In genomic region chr12:51368640-51369517, GRCh38 we compare ENCODE assay signal across 10 cellular contexts. TPM values are rescaled to one million over a fixed set of nuclear protein-coding genes. Genes with fewer than 3 reads are reported as not detected.
DNase-seq lines count a peak whose midpoint lies in the region; ATAC-seq and TF ChIP-seq lines count a peak whose summit lies in the region.
"Had no signal": no experiment of that assay in that cellular context is flagged by ENCODE, and none has a peak within 500 bp of the region (broad histone marks: within the 10 kb centered on the region; RNA-seq: fewer than 3 reads in every experiment).

No MANE protein-coding gene starts in this region.

- no peaks in the 10 kb centered on the region for H3K27me3 Mint-ChIP-seq in activated CD8-positive, alpha-beta T cell treated with anti-CD3 and anti-CD28 coated beads, Interleukin-2, amount 10 ng/mL, durations not matched to agents 7 days and 5 days (ENCODE audit: low read depth)

- H3K27me3 ChIP-seq in PC-9 (ENCODE audit: insufficient read depth, low read depth) (no peaks in the 10 kb centered on the region), ovary (no peaks in the 10 kb centered on the region)

- 59 to 62% (median 62%) methylated on average over 17 of the region's 17 CpGs for WGBS in ovary, 3 donors

- DNase-seq in NCI-H345 treated with DMSO at 0.1 percent for 48 hours (lab: John Stamatoyannopoulos, UW; ENCODE audit: unreplicated experiment) (peak; percentile 11), PC-9 (no peak), ovary (no peak)
- peak; percentile 95 for DNase-seq in activated CD8-positive, alpha-beta T cell treated with anti-CD3 and anti-CD28 coated beads, Interleukin-2, amount 10 ng/mL, durations not matched to agents 7 days and 5 days
- peak; percentile 77 to 84 for DNase-seq in stimulated activated CD4-positive, alpha-beta T cell treated with anti-CD3 and anti-CD28 coated beads, Interleukin-15, amount 100 ng/mL, for 48 hours (ENCODE audit: low read depth in 2 of 2)

- H3K36me3 ChIP-seq in PC-9 (ENCODE audit: low read depth) (peaks cover 30% of the 10 kb centered on the region), ovary (no peaks in the 10 kb centered on the region)
- H3K36me3 ChIP-seq: thoracic aorta had no signal

- no peak overlapping the region for H2AFZ ChIP-seq in PC-9

- H3K27ac ChIP-seq in PC-9 (no peak overlapping the region), ovary (no peak overlapping the region)
- H3K27ac ChIP-seq: thoracic aorta had no signal

- no peaks in the 10 kb centered on the region for H3K9me3 Mint-ChIP-seq in activated CD8-positive, alpha-beta T cell treated with anti-CD3 and anti-CD28 coated beads, Interleukin-2, amount 10 ng/mL, durations not matched to agents 7 days and 5 days (ENCODE audit: insufficient read depth)

- H3F3A ChIP-seq in PC-9 (ENCODE audit: insufficient read depth, low read depth), result peaks cover 32% of the 10 kb centered on the region

- TF ChIP-seq CTCF in PC-9 (conservative IDR thresholded peaks at IDR 0.05), result no peak
- no peak for TF ChIP-seq CTCF in ovary (IDR thresholded peaks at IDR 0.05)

- ATAC-seq in GM18873 (IDR thresholded peaks at IDR 0.05; ENCODE audit: low FRiP score, unreplicated experiment), result peak; percentile 97
- peak; percentile 98 for ATAC-seq in HG02870 (IDR thresholded peaks at IDR 0.05; ENCODE audit: unreplicated experiment)
- ATAC-seq in activated CD8-positive, alpha-beta T cell treated with anti-CD3 and anti-CD28 coated beads, Interleukin-2, amount 10 ng/mL, durations not matched to agents 7 days and 5 days, result peak; percentile 98
- ATAC-seq in esophagus mucosa, result peak; percentile 70

- no peak for TF ChIP-seq POLR2A in ovary (IDR thresholded peaks at IDR 0.05)

- H3K9me2 ChIP-seq in PC-9 (ENCODE audit: insufficient read depth), result no peaks in the 10 kb centered on the region

- peaks cover 73% of the 10 kb centered on the region for H3K36me3 Mint-ChIP-seq in activated CD8-positive, alpha-beta T cell treated with anti-CD3 and anti-CD28 coated beads, Interleukin-2, amount 10 ng/mL, durations not matched to agents 7 days and 5 days (ENCODE audit: low read depth)

- H4K20me1 ChIP-seq in PC-9 (ENCODE audit: insufficient read depth), result no peaks in the 10 kb centered on the region

- H3K9me3 ChIP-seq in PC-9 (ENCODE audit: insufficient read depth, low read depth) (no peaks in the 10 kb centered on the region), ovary (no peaks in the 10 kb centered on the region)
- H3K9me3 ChIP-seq: thoracic aorta had no signal

- no peak overlapping the region for H3K4me2 ChIP-seq in PC-9

- peak overlapping the region; percentile 94 for H3K27ac Mint-ChIP-seq in activated CD8-positive, alpha-beta T cell treated with anti-CD3 and anti-CD28 coated beads, Interleukin-2, amount 10 ng/mL, durations not matched to agents 7 days and 5 days

- peaks cover 18% of the 10 kb centered on the region; the same call in 1 of the 2 replicates for H3K79me2 ChIP-seq in PC-9 (ENCODE audit: low read depth)

- no TSS peak for BruUV-seq in PC-9 (replicated peaks; lab: Mats Ljungman, UMichigan)

- intact Hi-C loops in PC-9 (cut with micrococcal nuclease; ENCODE audit: unreplicated experiment), result no loop called here
- intact Hi-C loops in ovary (cut with DNase I), result no loop called here

- peaks cover 57% of the 10 kb centered on the region for H3K4me1 Mint-ChIP-seq in activated CD8-positive, alpha-beta T cell treated with anti-CD3 and anti-CD28 coated beads, Interleukin-2, amount 10 ng/mL, durations not matched to agents 7 days and 5 days (ENCODE audit: low read depth)

- H3K4me3 ChIP-seq in PC-9 (no peak overlapping the region), ovary (no peak overlapping the region)
- H3K4me3 ChIP-seq: thoracic aorta had no signal

- H3K4me1 ChIP-seq in PC-9 (replicated peaks; ENCODE audit: insufficient read depth) (peaks cover 35% of the 10 kb centered on the region), ovary (ENCODE audit: insufficient read depth) (peaks cover 3% of the 10 kb centered on the region)

- CTCF ChIA-PET in activated CD8-positive, alpha-beta T cell treated with anti-CD3 and anti-CD28 coated beads, Interleukin-2, amount 10 ng/mL, durations not matched to agents 7 days and 5 days (lab: Charles Lee), result interaction anchor here (0.7 to 2.2 kb wide), 12 partner anchors 9 to 602 kb away, joined by 3 to 9 read pairs (median 6); partner anchors contain the start of gene GALNT6
- CTCF ChIA-PET in PC-9 (lab: Charles Lee), result no interaction called here

- peak overlapping the region; percentile 71 for H3K4me3 Mint-ChIP-seq in activated CD8-positive, alpha-beta T cell treated with anti-CD3 and anti-CD28 coated beads, Interleukin-2, amount 10 ng/mL, durations not matched to agents 7 days and 5 days

- TF ChIP-seq EP300 in ovary (IDR thresholded peaks at IDR 0.05), result no peak

- POLR2A ChIA-PET in activated CD8-positive, alpha-beta T cell treated with anti-CD3 and anti-CD28 coated beads, Interleukin-2, amount 10 ng/mL, durations not matched to agents 7 days and 5 days (lab: Charles Lee), result interaction anchor here (0.6 to 1.5 kb wide), 5 partner anchors 22 to 38 kb away, joined by 3 to 5 read pairs (median 4); partner anchors contain the start of gene GALNT6
- POLR2A ChIA-PET in PC-9 (lab: Charles Lee; ENCODE audit: unreplicated experiment), result no interaction called here

RNA-seq across cellular contexts. Expression of gene GALNT6, which starts 22.3 kb away (rescaled TPM):
- 10 to 100 TPM; 40.4 to 43.1 TPM for total RNA-seq in activated CD8-positive, alpha-beta T cell treated with anti-CD3 and anti-CD28 coated beads, Interleukin-2, amount 10 ng/mL, durations not matched to agents 7 days and 5 days
- 13.4 TPM for total RNA-seq in esophagus mucosa
- total RNA-seq in PC-9 (2021), result 73.0 and 83.5 TPM in 2 replicates
- total RNA-seq in ovary, result 10 to 100 TPM in 2 of 7 donors, 1 to 10 TPM in 4, under 1 TPM in 1; 0.56 to 14.5 (median 4.0) TPM
- polyA plus RNA-seq in ovary, result 1 to 10 TPM in 1 of 2 donors, under 1 TPM in 1; 0.51 to 2.7 TPM

RNA-seq across cellular contexts. Expression of gene CELA1, which starts 22.4 kb away (rescaled TPM):
- total RNA-seq in activated CD8-positive, alpha-beta T cell treated with anti-CD3 and anti-CD28 coated beads, Interleukin-2, amount 10 ng/mL, durations not matched to agents 7 days and 5 days, result not detected
- total RNA-seq in esophagus mucosa, result not detected
- total RNA-seq in PC-9 (2021), result 0.58 TPM in 1 of 2 replicates, not detected in the other
- not detected for total RNA-seq in ovary
- polyA plus RNA-seq in ovary, result not detected
- total RNA-seq: thoracic aorta had no signal
- polyA plus RNA-seq: adipose tissue had no signal

RNA-seq across cellular contexts. Expression of gene BIN2, which starts 44.9 kb away (rescaled TPM):
- 100 to 1,000 TPM; 158 to 161 TPM for total RNA-seq in activated CD8-positive, alpha-beta T cell treated with anti-CD3 and anti-CD28 coated beads, Interleukin-2, amount 10 ng/mL, durations not matched to agents 7 days and 5 days
- 1.5 TPM for total RNA-seq in esophagus mucosa
- total RNA-seq in PC-9 (2021), result not detected in 2 replicates
- 1 to 10 TPM; 1.1 to 3.5 (median 1.5) TPM for total RNA-seq in ovary
- polyA plus RNA-seq in ovary, result 1 to 10 TPM; 1.1 to 7.6 TPM

RNA-seq across cellular contexts. Expression of gene SLC4A8, which starts 55.8 kb away (rescaled TPM):
- total RNA-seq in activated CD8-positive, alpha-beta T cell treated with anti-CD3 and anti-CD28 coated beads, Interleukin-2, amount 10 ng/mL, durations not matched to agents 7 days and 5 days, result 10 to 100 TPM; 11.4 to 12.6 TPM
- total RNA-seq in esophagus mucosa (0.20 TPM), PC-9 (2021) (2.6 and 3.0 TPM in 2 replicates), ovary (10 to 100 TPM in 4 of 7 donors, 1 to 10 TPM in 3; 4.7 to 18.5 (median 10.6) TPM)
- 1 to 10 TPM; 1.5 to 4.7 TPM for polyA plus RNA-seq in ovary

Comparison
In these comparisons a context has a peak if more than half of its experiments do, and no peak if none do; other contexts are left out.
1. DNase-seq: peak in NCI-H345 treated with DMSO at 0.1 percent for 48 hours (single experiment), activated CD8-positive, alpha-beta T cell treated with anti-CD3 and anti-CD28 coated beads, Interleukin-2, amount 10 ng/mL, durations not matched to agents 7 days and 5 days (single experiment) and stimulated activated CD4-positive, alpha-beta T cell treated with anti-CD3 and anti-CD28 coated beads, Interleukin-15, amount 100 ng/mL, for 48 hours (2 of 2); none in PC-9 (0 of 2) and ovary (0 of 5).
2. RNA of gene BIN2, which starts 44.9 kb away (total RNA-seq): 158 to 161 TPM in activated CD8-positive, alpha-beta T cell treated with anti-CD3 and anti-CD28 coated beads, Interleukin-2, amount 10 ng/mL, durations not matched to agents 7 days and 5 days; 1.5 TPM in esophagus mucosa (single experiment), 1.1 to 3.5 TPM in ovary and not detected in PC-9; every median in the first group is over 10 times any median in the second.
3. Peak in every context shown above with its lines, with median percentiles within 50 percentile points of each other: ATAC-seq.